17 cellular contexts compared by ENCODE assay signal in the genomic region with DNA sequence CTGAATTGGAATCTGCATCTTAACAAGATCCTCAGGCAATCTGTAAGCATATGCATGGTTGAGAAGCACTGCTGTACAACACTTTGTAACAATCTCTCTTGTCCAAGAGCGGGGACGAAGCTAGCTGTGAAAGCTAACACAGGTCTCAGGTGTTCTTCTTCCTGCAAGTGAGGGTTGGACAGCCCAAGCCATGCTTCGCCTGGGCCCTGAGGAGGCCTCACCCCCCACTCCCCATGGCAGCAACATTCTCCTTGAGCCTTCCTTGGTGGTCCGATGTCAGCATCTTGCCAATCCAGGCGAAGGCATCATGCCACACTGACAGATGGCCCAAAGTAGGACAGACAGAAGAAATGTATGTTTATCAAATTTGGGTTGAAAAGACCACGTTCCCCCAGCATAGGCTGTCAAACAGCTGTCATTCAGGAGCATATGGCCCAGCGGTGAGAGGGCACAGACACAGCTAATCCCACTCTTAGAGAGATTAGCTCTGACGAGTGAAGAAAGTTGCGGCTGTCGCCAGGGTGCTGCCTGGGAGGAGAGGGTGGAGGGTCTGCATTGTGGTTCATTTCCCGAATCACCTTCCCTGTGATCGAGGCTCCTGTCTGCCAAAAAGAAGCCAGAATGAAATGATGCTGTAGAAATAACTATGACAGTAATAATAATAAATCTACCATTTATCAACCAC.
"Had no signal": no experiment of that assay in that cellular context is flagged by ENCODE, and none has a peak within 500 bp of the region (broad histone marks: within the 10 kb centered on the region; RNA-seq: fewer than 3 reads in every experiment).

No MANE protein-coding gene starts in this region.

- H3K4me1 ChIP-seq: breast epithelium had no signal

- H3K27ac ChIP-seq: breast epithelium had no signal

- ATAC-seq: activated CD8-positive, alpha-beta memory T cell treated with anti-CD3 and anti-CD28 coated beads, Interleukin-2, amount 10 ng/mL, durations not matched to agents 7 days and 5 days; SK-N-SH treated with all-trans-retinoic acid at 6 μM for 48 hours; WTC11 had no signal

- H3K27me3 ChIP-seq: breast epithelium had no signal

- H3K36me3 ChIP-seq: breast epithelium had no signal

- DNase-seq: activated CD4-positive, alpha-beta T cell treated with anti-CD3 and anti-CD28 coated beads for 1 hour; activated CD4-positive, alpha-beta T cell treated with anti-CD3 and anti-CD28 coated beads, Interleukin-2, amount 10 ng/mL, durations not matched to agents 24 days and 14 days; activated CD4-positive, alpha-beta T cell treated with anti-CD3 and anti-CD28 coated beads, Interleukin-2, amount 50 U/mL, for 48 hours; activated CD8-positive, alpha-beta memory T cell treated with anti-CD3 and anti-CD28 coated beads, Interleukin-2, amount 10 ng/mL, durations not matched to agents 7 days and 5 days; activated effector memory CD4-positive, alpha-beta T cell treated with Interleukin-2 at 50 U/mL for 16 hours; activated naive CD4-positive, alpha-beta T cell; activated T-cell treated with anti-CD3 and anti-CD28 coated beads, Interleukin-2, amount 50 U/mL, for 24 hours; aorta; caudate nucleus; Kasumi-1; NCI-H1105 treated with DMSO at 0.1 percent for 48 hours; NCI-H2081; NCI-H510A treated with DMSO at 0.1 percent for 48 hours; NCI-H748 treated with DMSO at 0.1 percent for 48 hours had no signal

- H3K9me3 ChIP-seq: breast epithelium had no signal

- H3K4me3 ChIP-seq: breast epithelium had no signal
